25 cellular contexts compared by ENCODE assay signal in genomic region chr20:46934746-46935283, GRCh38. TPM values are rescaled to one million over a fixed set of nuclear protein-coding genes. Genes with fewer than 3 reads are reported as not detected.
"Had no signal": no experiment of that assay in that cellular context is flagged by ENCODE, and none has a peak within 500 bp of the region (broad histone marks: within the 10 kb centered on the region; RNA-seq: fewer than 3 reads in every experiment).

No MANE protein-coding gene starts in this region.

- DNase-seq: effector memory CD8-positive, alpha-beta T cell; esophagus squamous epithelium; foreskin fibroblast; kidney; left cardiac atrium; left ventricle myocardium superior; mesenchymal stem cell; midbrain; naive thymus-derived CD4-positive, alpha-beta T cell; posterior cingulate gyrus; sigmoid colon; stimulated activated CD4-positive, alpha-beta T cell treated with anti-CD3 and anti-CD28 coated beads, Interleukin-2, amount 100 ng/mL, for 24 hours; stimulated activated CD4-positive, alpha-beta T cell treated with anti-CD3 and anti-CD28 coated beads, Interleukin-4, amount 100 ng/mL, for 4 hours; stimulated activated naive B cell treated with anti-CD40 and anti-IgM and Interleukin-4, amounts not matched to agents 10 μg/mL and 1 μg/mL and 100 μg/mL, for 72 hours; stimulated activated naive CD8-positive, alpha-beta T cell treated with anti-CD3 and anti-CD28 coated beads, Interleukin-15, amount 100 ng/mL, for 72 hours; testis; transverse colon had no signal

- H3K27me3 ChIP-seq: esophagus squamous epithelium, sigmoid colon, testis, transverse colon had no signal

- H3K4me3 ChIP-seq: esophagus squamous epithelium, gastroesophageal sphincter, lung, sigmoid colon, skin epidermis, testis, transverse colon had no signal

- H3K9me3 ChIP-seq: esophagus squamous epithelium, gastroesophageal sphincter, neutrophil, sigmoid colon, testis, transverse colon had no signal

- ATAC-seq: effector memory CD8-positive, alpha-beta T cell; gastroesophageal sphincter; left cardiac atrium; left ventricle myocardium superior; naive thymus-derived CD4-positive, alpha-beta T cell; stimulated activated naive B cell treated with anti-CD40 and anti-IgM and Interleukin-4, amounts not matched to agents 10 μg/mL and 1 μg/mL and 100 μg/mL, for 72 hours; stimulated activated naive CD8-positive, alpha-beta T cell treated with anti-CD3 and anti-CD28 coated beads, Interleukin-15, amount 100 ng/mL, for 72 hours had no signal

- FAIRE-seq: colon, kidney had no signal

- H3K27ac ChIP-seq: epithelial cell of prostate, esophagus squamous epithelium, gastroesophageal sphincter, neutrophil, sigmoid colon, skin epidermis, testis, transverse colon had no signal

- H3K36me3 ChIP-seq: esophagus squamous epithelium, gastroesophageal sphincter, neutrophil, sigmoid colon, transverse colon had no signal

RNA-seq across cellular contexts. Expression of gene EYA2, which starts 40.2 kb away (rescaled TPM):
- total RNA-seq: osteocyte, pulmonary artery endothelial cell had no signal
- polyA plus RNA-seq: naive thymus-derived CD4-positive, alpha-beta T cell had no signal
